13 cellular contexts compared by ENCODE assay signal in genomic region chr2:177419274-177419673, GRCh38. TPM values are rescaled to one million over a fixed set of nuclear protein-coding genes. Genes with fewer than 3 reads are reported as not detected.
DNase-seq lines count a peak whose midpoint lies in the region; ATAC-seq, FAIRE-seq and TF ChIP-seq lines count a peak whose summit lies in the region.
"Had no signal": no experiment of that assay in that cellular context is flagged by ENCODE, and none has a peak within 500 bp of the region (broad histone marks: within the 10 kb centered on the region; RNA-seq: fewer than 3 reads in every experiment).

No MANE protein-coding gene starts in this region.

- H3K27ac Mint-ChIP-seq in activated naive CD8-positive, alpha-beta T cell treated with anti-CD3 and anti-CD28 coated beads for 36 hours: peak overlapping the region; percentile 76

- no peak overlapping the region for H3K4me3 Mint-ChIP-seq in activated naive CD8-positive, alpha-beta T cell treated with anti-CD3 and anti-CD28 coated beads for 36 hours

- peaks cover 34% of the 10 kb centered on the region for H3K4me1 Mint-ChIP-seq in activated naive CD8-positive, alpha-beta T cell treated with anti-CD3 and anti-CD28 coated beads for 36 hours

- no peak for TF ChIP-seq CTCF in D721Med (IDR thresholded peaks at IDR 0.05; ENCODE audit: insufficient read depth, missing control alignments)

- H3K36me3 Mint-ChIP-seq in activated naive CD8-positive, alpha-beta T cell treated with anti-CD3 and anti-CD28 coated beads for 36 hours: peaks cover 19% of the 10 kb centered on the region

- no peak for DNase-seq in D721Med (ENCODE audit: insufficient read length, low spot score)
- no peak for DNase-seq in activated naive CD8-positive, alpha-beta T cell treated with anti-CD3 and anti-CD28 coated beads for 36 hours
- DNase-seq in left colon: no peak
- no peak for DNase-seq in NCI-H1048 (lab: John Stamatoyannopoulos, UW)
- DNase-seq in NCI-H526 treated with DMSO at 0.1 percent for 48 hours (lab: John Stamatoyannopoulos, UW): no peak
- DNase-seq in nucleus accumbens (lab: John Stamatoyannopoulos, UW): no peak
- DNase-seq: activated CD4-positive, CD25-positive, alpha-beta regulatory T cell treated with anti-CD3 and anti-CD28 coated beads, Interleukin-2, amount 50 U/mL, for 72 hours; left lung; MM.1S; posterior cingulate gyrus; uterus had no signal

- H3K27me3 Mint-ChIP-seq in activated naive CD8-positive, alpha-beta T cell treated with anti-CD3 and anti-CD28 coated beads for 36 hours: no peaks in the 10 kb centered on the region

- peak; percentile 58 for FAIRE-seq in D721Med (lab: Jason Lieb, UNC)

- peak; percentile 42 for ATAC-seq in left colon
- ATAC-seq in GM21786 (IDR thresholded peaks at IDR 0.05; ENCODE audit: unreplicated experiment): no peak
- ATAC-seq: left lung had no signal

- TF ChIP-seq EP300 in Ishikawa (IDR thresholded peaks at IDR 0.05; ENCODE audit: borderline replicate concordance): no peak

- intact Hi-C loops in left colon (cut with DNase I, micrococcal nuclease): loop anchor here in 1 of 2 donors (10.0 kb wide), 1 partner anchor 254 kb away; no protein-coding TSS in a partner anchor

- no peak for TF ChIP-seq RAD21 in Ishikawa (IDR thresholded peaks at IDR 0.05; ENCODE audit: low read depth)

- peaks cover 2% of the 10 kb centered on the region for H3K9me3 Mint-ChIP-seq in activated naive CD8-positive, alpha-beta T cell treated with anti-CD3 and anti-CD28 coated beads for 36 hours

TF ChIP-seq in Ishikawa, 13 proteins besides CTCF, POLR2A, EP300 and RAD21:
- no peak for TF ChIP-seq TEAD4 (IDR thresholded peaks at IDR 0.05)
- no peak for TF ChIP-seq REST (IDR thresholded peaks at IDR 0.05; ENCODE audit: low read depth)
- TF ChIP-seq TAF1 (IDR thresholded peaks at IDR 0.05; ENCODE audit: low read depth): no peak
- TF ChIP-seq CEBPB (IDR thresholded peaks at IDR 0.05): peak; percentile 93
- TF ChIP-seq FOXM1 (IDR thresholded peaks at IDR 0.05; ENCODE audit: borderline replicate concordance, low read depth): no peak
- TF ChIP-seq USF1 (IDR thresholded peaks at IDR 0.05): no peak
- TF ChIP-seq TCF12 (IDR thresholded peaks at IDR 0.05; ENCODE audit: low read depth): no peak
- no peak for TF ChIP-seq EGR1 (IDR thresholded peaks at IDR 0.05)
- TF ChIP-seq NFIC (IDR thresholded peaks at IDR 0.05): 0 out of 2 replicates have a peak, but pooled peaks have one; percentile 11
- TF ChIP-seq MAX (IDR thresholded peaks at IDR 0.05): no peak
- no peak for TF ChIP-seq CREB1 (IDR thresholded peaks at IDR 0.05; ENCODE audit: low read depth)
- TF ChIP-seq YY1 (IDR thresholded peaks at IDR 0.05; ENCODE audit: low read depth): no peak
- TF ChIP-seq ZBTB7A (IDR thresholded peaks at IDR 0.05; ENCODE audit: low read depth): no peak

RNA-seq across cellular contexts. Expression of gene AGPS, which starts 26.7 kb away (rescaled TPM):
- 10 to 100 TPM; 73.8 to 75.5 TPM for total RNA-seq in activated naive CD8-positive, alpha-beta T cell treated with anti-CD3 and anti-CD28 coated beads for 36 hours
- 10 to 100 TPM; 54.9 to 62.3 TPM for total RNA-seq in left colon
